ENCODE assay signal across 1 cellular context in genomic region chr17:40168262-40168832, GRCh38.
TF ChIP-seq lines count a peak whose summit lies in the region.

No MANE protein-coding gene starts in this region.

TF ChIP-seq in HepG2, 621 proteins besides CTCF, POLR2A, EP300 and RAD21 (continued from another document and continues in another):
- TF ChIP-seq AHDC1 (CRISPR knock-in tag; IDR thresholded peaks at IDR 0.05; ENCODE audit: borderline replicate concordance) (no peak), IRF2 (CRISPR knock-in tag; IDR thresholded peaks at IDR 0.05) (0 out of 2 replicates have a peak, but pooled peaks have one; percentile 10), ZBTB38 (CRISPR knock-in tag; IDR thresholded peaks at IDR 0.05) (0 out of 2 replicates have a peak, but pooled peaks have one; percentile 56), NAIF1 (CRISPR knock-in tag; IDR thresholded peaks at IDR 0.05; ENCODE audit: borderline replicate concordance) (no peak), HDAC2 (CRISPR knock-in tag; IDR thresholded peaks at IDR 0.05) (peak; percentile 22; the same call in 1 of the 2 replicates), ZNF652 (CRISPR knock-in tag; IDR thresholded peaks at IDR 0.05; ENCODE audit: borderline replicate concordance, low read depth) (peak; percentile 2; the same call in 1 of the 2 replicates), ZNF512 (CRISPR knock-in tag; IDR thresholded peaks at IDR 0.05) (no peak), BCL3 (CRISPR knock-in tag; IDR thresholded peaks at IDR 0.05) (0 out of 2 replicates have a peak, but pooled peaks have one; percentile 56), SALL1 (CRISPR knock-in tag; IDR thresholded peaks at IDR 0.05) (peak; percentile 57), TCF7L2 (IDR thresholded peaks at IDR 0.05; ENCODE audit: low read depth, low read length) (no peak), SMAD3 (CRISPR knock-in tag; IDR thresholded peaks at IDR 0.05) (0 out of 2 replicates have a peak, but pooled peaks have one; percentile 34), HOXD1 (CRISPR knock-in tag; IDR thresholded peaks at IDR 0.05) (no peak), EED (CRISPR knock-in tag; IDR thresholded peaks at IDR 0.05) (no peak), HMGXB4 (CRISPR knock-in tag; IDR thresholded peaks at IDR 0.05; ENCODE audit: borderline replicate concordance in 1 of 2, low read depth in 1 of 2) (peak; percentile 53 to 59; a peak in 1 of 4 replicates), ZNF547 (CRISPR knock-in tag; IDR thresholded peaks at IDR 0.05) (peak; percentile 49; the same call in 1 of the 2 replicates), SMC3 (IDR thresholded peaks at IDR 0.05; ENCODE audit: low read length) (peak; percentile 90), RFX1 (IDR thresholded peaks at IDR 0.05) (no peak), AFF4 (CRISPR knock-in tag; IDR thresholded peaks at IDR 0.05) (no peak), RFXANK (CRISPR knock-in tag; IDR thresholded peaks at IDR 0.05) (no peak), KDM2A (CRISPR knock-in tag; IDR thresholded peaks at IDR 0.05; ENCODE audit: borderline replicate concordance, low read depth) (no peak), ZNF430 (CRISPR knock-in tag; IDR thresholded peaks at IDR 0.05) (no peak), ZNF510 (CRISPR knock-in tag; IDR thresholded peaks at IDR 0.05; ENCODE audit: low read depth) (0 out of 2 replicates have a peak, but pooled peaks have one; percentile 30), KMT2B (CRISPR knock-in tag; IDR thresholded peaks at IDR 0.05) (no peak), ZBTB49 (CRISPR knock-in tag; IDR thresholded peaks at IDR 0.05; ENCODE audit: borderline replicate concordance) (no peak), TRAFD1 (CRISPR knock-in tag; IDR thresholded peaks at IDR 0.05; ENCODE audit: borderline replicate concordance) (0 out of 2 replicates have a peak, but pooled peaks have one; percentile 77), HOMEZ (CRISPR knock-in tag; IDR thresholded peaks at IDR 0.05; ENCODE audit: low read depth) (no peak), KMT2A (CRISPR knock-in tag; IDR thresholded peaks at IDR 0.05) (no peak), PREB (CRISPR knock-in tag; IDR thresholded peaks at IDR 0.05) (no peak), ZUFSP (CRISPR knock-in tag; IDR thresholded peaks at IDR 0.05; ENCODE audit: borderline replicate concordance) (no peak), TGIF2 (CRISPR knock-in tag; IDR thresholded peaks at IDR 0.05) (0 out of 2 replicates have a peak, but pooled peaks have one; percentile 34)
